9 cellular contexts compared by ENCODE assay signal in genomic region chr14:78933948-78934524, GRCh38.
A peak's percentile ranks its signal among the peaks of the same experiment; 100 is the strongest.
DNase-seq lines count a peak whose midpoint lies in the region; ATAC-seq and TF ChIP-seq lines count a peak whose summit lies in the region.
"Had no signal": no experiment of that assay in that cellular context is flagged by ENCODE, and none has a peak within 500 bp of the region (broad histone marks: within the 10 kb centered on the region; RNA-seq: fewer than 3 reads in every experiment).

No MANE protein-coding gene starts in this region.

- no peaks in the 10 kb centered on the region for H3K36me3 ChIP-seq in neural progenitor cell
- H3K36me3 ChIP-seq in vagina = no peaks in the 10 kb centered on the region
- H3K36me3 ChIP-seq in CD8-positive, alpha-beta T cell (ENCODE audit: insufficient read depth, low read length) = no peaks in the 10 kb centered on the region
- H3K36me3 ChIP-seq: BLaER1 had no signal

- no peaks in the 10 kb centered on the region for H3F3A ChIP-seq in neural progenitor cell (ENCODE audit: low read depth)

- peaks cover 5% of the 10 kb centered on the region for H3K27me3 Mint-ChIP-seq in neural progenitor cell (ENCODE audit: insufficient read depth, low read depth)
- H3K27me3 Mint-ChIP-seq in CD8-positive, alpha-beta T cell (ENCODE audit: low read depth) = no peaks in the 10 kb centered on the region
- peaks cover 1% of the 10 kb centered on the region for H3K27me3 Mint-ChIP-seq in activated T-helper 1 cell treated with anti-CD3 and anti-CD28 coated beads, Interleukin-12 subunit alpha, Interleukin-12 subunit beta, Interleukin-2, Interleukin-4 antibody, amounts not matched to agents 30 ng/mL and 10 ng/mL and 1 ng/mL, durations not matched to agents 14 hours and 24 hours and 36 hours (ENCODE audit: insufficient read depth)

- POLR2A ChIA-PET in CD8-positive, alpha-beta T cell (lab: Charles Lee) = no interaction called here

- no peak overlapping the region for H3K27ac Mint-ChIP-seq in neural progenitor cell
- no peak overlapping the region for H3K27ac Mint-ChIP-seq in CD8-positive, alpha-beta T cell
- H3K27ac Mint-ChIP-seq in activated T-helper 1 cell treated with anti-CD3 and anti-CD28 coated beads, Interleukin-12 subunit alpha, Interleukin-12 subunit beta, Interleukin-2, Interleukin-4 antibody, amounts not matched to agents 30 ng/mL and 10 ng/mL and 1 ng/mL, durations not matched to agents 14 hours and 24 hours and 36 hours = no peak overlapping the region

- DNase-seq in NCI-H146 (lab: John Stamatoyannopoulos, UW) = peak; percentile 2
- DNase-seq in NCI-H146 treated with DMSO at 0.1 percent for 48 hours (lab: John Stamatoyannopoulos, UW; ENCODE audit: unreplicated experiment) = no peak
- peak; percentile 44 for DNase-seq in NAMALWA (ENCODE audit: low spot score)
- peak; percentile 60 to 62 for DNase-seq in cardiac fibroblast (ENCODE audit: low read depth in 2 of 2)
- peak; percentile 35 for DNase-seq in neural progenitor cell (ENCODE audit: low spot score)
- DNase-seq in vagina (ENCODE audit: extremely low spot score in 2 of 2) = no peak
- no peak for DNase-seq in CD8-positive, alpha-beta T cell
- no peak for DNase-seq in activated T-helper 1 cell treated with anti-CD3 and anti-CD28 coated beads, Interleukin-12 subunit alpha, Interleukin-12 subunit beta, Interleukin-2, Interleukin-4 antibody, amounts not matched to agents 30 ng/mL and 10 ng/mL and 1 ng/mL, durations not matched to agents 14 hours and 24 hours and 36 hours (ENCODE audit: low spot score)

- no peaks in the 10 kb centered on the region for H3K4me1 ChIP-seq in neural progenitor cell
- H3K4me1 ChIP-seq in vagina = no peaks in the 10 kb centered on the region
- H3K4me1 ChIP-seq in CD8-positive, alpha-beta T cell (ENCODE audit: insufficient read depth, low read length) = no peaks in the 10 kb centered on the region
- H3K4me1 ChIP-seq: BLaER1 had no signal

- no peak for TF ChIP-seq POLR2A in vagina (IDR thresholded peaks at IDR 0.05)

- H3K36me3 Mint-ChIP-seq in neural progenitor cell = no peaks in the 10 kb centered on the region
- H3K36me3 Mint-ChIP-seq in CD8-positive, alpha-beta T cell = no peaks in the 10 kb centered on the region
- H3K36me3 Mint-ChIP-seq in activated T-helper 1 cell treated with anti-CD3 and anti-CD28 coated beads, Interleukin-12 subunit alpha, Interleukin-12 subunit beta, Interleukin-2, Interleukin-4 antibody, amounts not matched to agents 30 ng/mL and 10 ng/mL and 1 ng/mL, durations not matched to agents 14 hours and 24 hours and 36 hours (ENCODE audit: low read depth) = no peaks in the 10 kb centered on the region

- H3K9ac ChIP-seq in neural progenitor cell = no peak overlapping the region
- H3K9ac ChIP-seq: BLaER1 had no signal

- H3K27me3 ChIP-seq in neural progenitor cell (no peaks in the 10 kb centered on the region), vagina (no peaks in the 10 kb centered on the region)
- no peaks in the 10 kb centered on the region for H3K27me3 ChIP-seq in CD8-positive, alpha-beta T cell (ENCODE audit: insufficient read depth, low read length)
- H3K27me3 ChIP-seq: BLaER1 had no signal

- ATAC-seq in CD8-positive, alpha-beta T cell = no peak

- CTCF ChIA-PET in CD8-positive, alpha-beta T cell (lab: Charles Lee) = interaction anchor here (0.5 kb wide), 1 partner anchor 1618 kb away, joined by 3 read pairs; no protein-coding TSS in a partner anchor

- H3K27ac ChIP-seq in neural progenitor cell (no peak overlapping the region), vagina (no peak overlapping the region)
- H3K27ac ChIP-seq in CD8-positive, alpha-beta T cell (ENCODE audit: low read depth, low read length) = no peak overlapping the region
- H3K27ac ChIP-seq: BLaER1 had no signal

- intact Hi-C loops in vagina (cut with DNase I) = no loop called here
- intact Hi-C loops in CD8-positive, alpha-beta T cell (cut with DNase I, micrococcal nuclease) = no loop called here
- intact Hi-C loops in activated T-helper 1 cell treated with anti-CD3 and anti-CD28 coated beads, Interleukin-12 subunit alpha, Interleukin-12 subunit beta, Interleukin-2, Interleukin-4 antibody, amounts not matched to agents 30 ng/mL and 10 ng/mL and 1 ng/mL, durations not matched to agents 14 hours and 24 hours and 36 hours (cut with micrococcal nuclease) = no loop called here

- H3K9me3 Mint-ChIP-seq in neural progenitor cell = no peaks in the 10 kb centered on the region
- peaks cover 5% of the 10 kb centered on the region for H3K9me3 Mint-ChIP-seq in CD8-positive, alpha-beta T cell
- H3K9me3 Mint-ChIP-seq in activated T-helper 1 cell treated with anti-CD3 and anti-CD28 coated beads, Interleukin-12 subunit alpha, Interleukin-12 subunit beta, Interleukin-2, Interleukin-4 antibody, amounts not matched to agents 30 ng/mL and 10 ng/mL and 1 ng/mL, durations not matched to agents 14 hours and 24 hours and 36 hours = no peaks in the 10 kb centered on the region

- H4K20me1 ChIP-seq in neural progenitor cell (ENCODE audit: low read depth) = no peaks in the 10 kb centered on the region
- H4K20me1 ChIP-seq: BLaER1 had no signal

- H3K4me2 ChIP-seq in neural progenitor cell = no peak overlapping the region
- H3K4me2 ChIP-seq: BLaER1 had no signal

- no peaks in the 10 kb centered on the region for H3K79me2 ChIP-seq in neural progenitor cell (ENCODE audit: low read depth)

- H3K4me1 Mint-ChIP-seq in neural progenitor cell = peaks cover 8% of the 10 kb centered on the region
- no peaks in the 10 kb centered on the region for H3K4me1 Mint-ChIP-seq in CD8-positive, alpha-beta T cell (ENCODE audit: low read depth)
- H3K4me1 Mint-ChIP-seq in activated T-helper 1 cell treated with anti-CD3 and anti-CD28 coated beads, Interleukin-12 subunit alpha, Interleukin-12 subunit beta, Interleukin-2, Interleukin-4 antibody, amounts not matched to agents 30 ng/mL and 10 ng/mL and 1 ng/mL, durations not matched to agents 14 hours and 24 hours and 36 hours (ENCODE audit: low read depth) = no peaks in the 10 kb centered on the region

- H3K9me3 ChIP-seq in neural progenitor cell (ENCODE audit: low read depth) (no peaks in the 10 kb centered on the region), vagina (no peaks in the 10 kb centered on the region)
- no peaks in the 10 kb centered on the region for H3K9me3 ChIP-seq in CD8-positive, alpha-beta T cell (ENCODE audit: low read length)

- no peak overlapping the region for H2AFZ ChIP-seq in neural progenitor cell (replicated peaks)

- H3K4me3 ChIP-seq in cardiac fibroblast (replicated peaks in 1 of 2; ENCODE audit: low read depth in 2 of 2, low read length in 2 of 2) (no peak overlapping the region), neural progenitor cell (no peak overlapping the region), vagina (no peak overlapping the region)
- no peak overlapping the region for H3K4me3 ChIP-seq in CD8-positive, alpha-beta T cell (ENCODE audit: low read depth, low read length)
- H3K4me3 ChIP-seq: BLaER1 had no signal

- peak; percentile 35 for TF ChIP-seq CTCF in cardiac fibroblast (IDR thresholded peaks at IDR 0.05; ENCODE audit: low read depth, low read length)
- peak; percentile 79 for TF ChIP-seq CTCF in neural progenitor cell (IDR thresholded peaks at IDR 0.05)
- no peak for TF ChIP-seq CTCF in vagina (IDR thresholded peaks at IDR 0.05)
- no peak for TF ChIP-seq CTCF in CD8-positive, alpha-beta T cell (IDR thresholded peaks at IDR 0.05)

- no peak overlapping the region for H3K4me3 Mint-ChIP-seq in neural progenitor cell
- H3K4me3 Mint-ChIP-seq in CD8-positive, alpha-beta T cell = no peak overlapping the region
- no peak overlapping the region for H3K4me3 Mint-ChIP-seq in activated T-helper 1 cell treated with anti-CD3 and anti-CD28 coated beads, Interleukin-12 subunit alpha, Interleukin-12 subunit beta, Interleukin-2, Interleukin-4 antibody, amounts not matched to agents 30 ng/mL and 10 ng/mL and 1 ng/mL, durations not matched to agents 14 hours and 24 hours and 36 hours

Comparison
In these comparisons a context has a peak if more than half of its experiments do, and no peak if none do; other contexts are left out.
1. DNase-seq: peak in NCI-H146 (single experiment), NAMALWA (single experiment), cardiac fibroblast (2 of 2) and neural progenitor cell (single experiment); none in NCI-H146 treated with DMSO at 0.1 percent for 48 hours (single experiment), vagina (0 of 2), CD8-positive, alpha-beta T cell (0 of 7) and activated T-helper 1 cell treated with anti-CD3 and anti-CD28 coated beads, Interleukin-12 subunit alpha, Interleukin-12 subunit beta, Interleukin-2, Interleukin-4 antibody, amounts not matched to agents 30 ng/mL and 10 ng/mL and 1 ng/mL, durations not matched to agents 14 hours and 24 hours and 36 hours (single experiment).
2. CTCF ChIP-seq: peak in cardiac fibroblast (single experiment) and neural progenitor cell (single experiment); none in vagina (0 of 3) and CD8-positive, alpha-beta T cell (single experiment).